1 cellular context compared by ENCODE assay signal in the genomic region with DNA sequence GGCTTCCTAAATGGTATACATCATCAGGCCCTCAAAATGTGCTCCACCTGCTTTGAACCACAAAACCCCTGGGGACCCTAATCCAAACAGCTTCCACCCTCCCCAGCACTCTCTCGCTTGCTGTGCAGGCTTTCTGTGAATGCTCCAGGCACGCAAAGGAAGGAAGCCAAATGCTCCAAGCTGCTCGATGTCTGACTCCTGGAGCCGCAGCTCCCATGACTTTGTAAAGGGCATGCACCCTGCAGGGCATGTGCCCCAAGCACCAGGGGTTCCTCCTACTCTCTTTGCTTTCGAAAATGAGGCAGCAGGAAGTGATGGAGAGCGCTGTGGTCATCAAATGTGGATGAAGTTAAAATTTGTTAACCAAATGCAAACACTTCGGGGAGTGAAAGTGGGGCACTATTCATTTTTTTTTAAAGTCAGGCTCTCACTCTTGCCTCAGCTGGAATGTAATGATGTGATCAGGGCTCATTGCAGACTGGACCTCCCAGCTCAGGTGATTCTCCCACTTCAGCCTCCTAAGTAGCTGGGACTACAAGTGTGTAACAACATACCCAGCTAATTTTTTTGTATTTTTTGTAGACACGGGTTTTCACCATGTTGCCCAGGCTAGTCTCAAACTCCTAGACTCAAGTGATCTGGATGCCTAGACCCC.
A peak's percentile ranks its signal among the peaks of the same experiment; 100 is the strongest.
TF ChIP-seq lines count a peak whose summit lies in the region.

No MANE protein-coding gene starts in this region.

TF ChIP-seq in HEK293, 187 proteins besides CTCF, POLR2A, EP300 and RAD21 (continued from another document):
- TF ChIP-seq, protein P1, sequence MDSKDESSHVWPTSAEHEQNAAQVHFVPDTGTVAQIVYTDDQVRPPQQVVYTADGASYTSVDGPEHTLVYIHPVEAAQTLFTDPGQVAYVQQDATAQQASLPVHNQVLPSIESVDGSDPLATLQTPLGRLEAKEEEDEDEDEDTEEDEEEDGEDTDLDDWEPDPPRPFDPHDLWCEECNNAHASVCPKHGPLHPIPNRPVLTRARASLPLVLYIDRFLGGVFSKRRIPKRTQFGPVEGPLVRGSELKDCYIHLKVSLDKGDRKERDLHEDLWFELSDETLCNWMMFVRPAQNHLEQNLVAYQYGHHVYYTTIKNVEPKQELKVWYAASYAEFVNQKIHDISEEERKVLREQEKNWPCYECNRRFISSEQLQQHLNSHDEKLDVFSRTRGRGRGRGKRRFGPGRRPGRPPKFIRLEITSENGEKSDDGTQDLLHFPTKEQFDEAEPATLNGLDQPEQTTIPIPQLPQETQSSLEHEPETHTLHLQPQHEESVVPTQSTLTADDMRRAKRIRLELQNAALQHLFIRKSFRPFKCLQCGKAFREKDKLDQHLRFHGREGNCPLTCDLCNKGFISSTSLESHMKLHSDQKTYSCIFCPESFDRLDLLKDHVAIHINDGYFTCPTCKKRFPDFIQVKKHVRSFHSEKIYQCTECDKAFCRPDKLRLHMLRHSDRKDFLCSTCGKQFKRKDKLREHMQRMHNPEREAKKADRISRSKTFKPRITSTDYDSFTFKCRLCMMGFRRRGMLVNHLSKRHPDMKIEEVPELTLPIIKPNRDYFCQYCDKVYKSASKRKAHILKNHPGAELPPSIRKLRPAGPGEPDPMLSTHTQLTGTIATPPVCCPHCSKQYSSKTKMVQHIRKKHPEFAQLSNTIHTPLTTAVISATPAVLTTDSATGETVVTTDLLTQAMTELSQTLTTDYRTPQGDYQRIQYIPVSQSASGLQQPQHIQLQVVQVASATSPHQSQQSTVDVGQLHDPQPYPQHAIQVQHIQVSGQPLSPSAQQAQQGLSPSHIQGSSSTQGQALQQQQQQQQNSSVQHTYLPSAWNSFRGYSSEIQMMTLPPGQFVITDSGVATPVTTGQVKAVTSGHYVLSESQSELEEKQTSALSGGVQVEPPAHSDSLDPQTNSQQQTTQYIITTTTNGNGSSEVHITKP (tag by site-specific recombination; IDR thresholded peaks at IDR 0.05), result 0 out of 2 replicates have a peak, but pooled peaks have one; percentile 10
- peak; percentile 46 for TF ChIP-seq GLIS1 (tag by site-specific recombination; IDR thresholded peaks at IDR 0.05)
TF ChIP-seq in HEK293: peak in this region for 5; not testable (repeated sequence) for 182.
